ENCODE assay signal across 14 cellular contexts in the genomic region with DNA sequence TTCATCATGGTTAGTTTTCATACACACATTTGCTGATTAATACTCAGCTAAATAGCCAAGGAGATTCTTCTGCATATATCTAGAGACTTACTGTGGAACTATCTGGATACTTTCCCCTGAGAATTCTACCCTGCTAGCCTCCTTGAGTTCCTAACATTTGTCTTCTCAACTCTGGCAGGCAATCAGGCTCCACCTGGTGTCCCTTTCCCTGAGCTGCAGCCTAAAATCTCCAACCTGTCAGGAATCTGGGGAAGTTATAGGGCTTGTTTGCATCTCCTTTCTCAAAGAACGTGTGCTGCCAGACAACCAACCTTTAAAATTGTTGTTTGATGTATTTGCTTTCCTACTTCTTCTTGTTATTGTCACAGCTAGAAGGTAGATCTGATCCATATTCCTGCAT.
DNase-seq lines count a peak whose midpoint lies in the region; ATAC-seq and TF ChIP-seq lines count a peak whose summit lies in the region.
"Had no signal": no experiment of that assay in that cellular context is flagged by ENCODE, and none has a peak within 500 bp of the region (broad histone marks: within the 10 kb centered on the region; RNA-seq: fewer than 3 reads in every experiment).

No MANE protein-coding gene starts in this region.

- H3K27me3 ChIP-seq in A673 (replicated peaks; ENCODE audit: insufficient read depth, low read depth, low read length, poor library complexity) = no peaks in the 10 kb centered on the region
- no peaks in the 10 kb centered on the region for H3K27me3 ChIP-seq in Panc1 (ENCODE audit: control insufficient read depth, insufficient read depth, low read length)
- H3K27me3 ChIP-seq in tibial artery = no peaks in the 10 kb centered on the region
- H3K27me3 ChIP-seq: cardiac muscle cell, right atrium auricular region, upper lobe of right lung had no signal

- POLR2A ChIA-PET in A673 (lab: Charles Lee; ENCODE audit: low non-redundant PET) = no interaction called here
- POLR2A ChIA-PET in Panc1 (lab: Charles Lee) = no interaction called here

- H3K4me1 ChIP-seq in A673 (ENCODE audit: insufficient read depth, low read length, poor library complexity, severe bottlenecking) (no peaks in the 10 kb centered on the region), Panc1 (ENCODE audit: control insufficient read depth, insufficient read depth, low read length) (no peaks in the 10 kb centered on the region), tibial artery (no peaks in the 10 kb centered on the region)
- H3K4me1 ChIP-seq: right atrium auricular region, upper lobe of right lung had no signal

- no peak overlapping the region for H3K4me3 ChIP-seq in A673 (ENCODE audit: low read depth, low read length, poor library complexity, severe bottlenecking)
- H3K4me3 ChIP-seq in Panc1 (ENCODE audit: low read depth in 2 of 2, low read length in 2 of 2) = no peak overlapping the region
- no peak overlapping the region for H3K4me3 ChIP-seq in tibial artery
- H3K4me3 ChIP-seq: cardiac muscle cell, K562, lung, right atrium auricular region, upper lobe of right lung had no signal

- intact Hi-C loops in A673 (cut with micrococcal nuclease; ENCODE audit: unreplicated experiment) (no loop called here), Panc1 (cut with micrococcal nuclease; ENCODE audit: unreplicated experiment) (no loop called here), tibial artery (cut with DNase I; ENCODE audit: low total_unique reads) (no loop called here)

- H3K36me3 ChIP-seq in A673 (ENCODE audit: insufficient read depth, low read length, poor library complexity, severe bottlenecking) (no peaks in the 10 kb centered on the region), Panc1 (ENCODE audit: control insufficient read depth, insufficient read depth, low read length) (no peaks in the 10 kb centered on the region), tibial artery (no peaks in the 10 kb centered on the region)
- H3K36me3 ChIP-seq: cardiac muscle cell, right atrium auricular region, upper lobe of right lung had no signal

- DNase-seq in A673 (ENCODE audit: low spot score) (peak; percentile 39), GM13976 (ENCODE audit: low spot score) (no peak), Panc1 (ENCODE audit: low read depth, low spot score) (peak; percentile 2), iPS DF 19.7 (ENCODE audit: low read depth, low spot score) (peak; percentile 15), tibial artery (no peak), COLO668 (lab: John Stamatoyannopoulos, UW; ENCODE audit: unreplicated experiment) (no peak), cortex of kidney (lab: John Stamatoyannopoulos, UW) (no peak)
- DNase-seq: NCI-H524 treated with DMSO at 0.1 percent for 48 hours, upper lobe of right lung had no signal

- in situ Hi-C loops in GM13976 (cut with MboI; ENCODE audit: low sequenced_read_pairs, unreplicated experiment) (no loop called here), Panc1 (cut with HindIII; ENCODE audit: low pct_unique_long_range_greater_than_20kb, low sequenced_read_pairs) (no loop called here)

- H3K27ac ChIP-seq in A673 (ENCODE audit: low read depth, low read length, poor library complexity, severe bottlenecking) = no peak overlapping the region
- H3K27ac ChIP-seq in Panc1 (ENCODE audit: low read length) = no peak overlapping the region
- no peak overlapping the region for H3K27ac ChIP-seq in tibial artery
- H3K27ac ChIP-seq: cardiac muscle cell, right atrium auricular region, upper lobe of right lung had no signal

- H3K9me3 ChIP-seq in A673 (ENCODE audit: low read depth, low read length, poor library complexity, severe bottlenecking) (no peaks in the 10 kb centered on the region), Panc1 (ENCODE audit: control insufficient read depth, insufficient read depth, low read depth, low read length) (no peaks in the 10 kb centered on the region; the same call in 1 of the 2 replicates), tibial artery (no peaks in the 10 kb centered on the region)
- H3K9me3 ChIP-seq: right atrium auricular region, upper lobe of right lung had no signal

- TF ChIP-seq CTCF in A673 (conservative IDR thresholded peaks at IDR 0.05; ENCODE audit: low read depth, low read length) = peak; percentile 58
- peak; percentile 20 for TF ChIP-seq CTCF in GM13976 (IDR thresholded peaks at IDR 0.05; ENCODE audit: borderline replicate concordance, control extremely low read depth, extremely low read depth, insufficient read depth, missing control alignments)
- TF ChIP-seq CTCF in Panc1 (IDR thresholded peaks at IDR 0.05) = peak; percentile 38
- no peak for TF ChIP-seq CTCF in tibial artery (IDR thresholded peaks at IDR 0.05)

- ATAC-seq in Panc1 = no peak
- no peak for ATAC-seq in GM19023 (IDR thresholded peaks at IDR 0.05; ENCODE audit: unreplicated experiment)
- ATAC-seq: K562, upper lobe of right lung had no signal

- BruUV-seq in A673 (replicated peaks; lab: Mats Ljungman, UMichigan) = no TSS peak
- BruUV-seq in Panc1 (replicated peaks; lab: Mats Ljungman, UMichigan) = no TSS peak

- CTCF ChIA-PET in A673 (lab: Charles Lee) = no interaction called here
- CTCF ChIA-PET in Panc1 (lab: Charles Lee) = no interaction called here

Comparison
In these comparisons a context has a peak if more than half of its experiments do, and no peak if none do; other contexts are left out.
1. DNase-seq: peak in A673 (single experiment), Panc1 (single experiment) and iPS DF 19.7 (single experiment); none in GM13976 (single experiment), tibial artery (0 of 2), COLO668 (single experiment) and cortex of kidney (single experiment).
2. CTCF ChIP-seq: peak in A673 (single experiment), GM13976 (single experiment) and Panc1 (single experiment); none in tibial artery (0 of 2).